ENCODE assay signal across 1 cellular context in the genomic region with DNA sequence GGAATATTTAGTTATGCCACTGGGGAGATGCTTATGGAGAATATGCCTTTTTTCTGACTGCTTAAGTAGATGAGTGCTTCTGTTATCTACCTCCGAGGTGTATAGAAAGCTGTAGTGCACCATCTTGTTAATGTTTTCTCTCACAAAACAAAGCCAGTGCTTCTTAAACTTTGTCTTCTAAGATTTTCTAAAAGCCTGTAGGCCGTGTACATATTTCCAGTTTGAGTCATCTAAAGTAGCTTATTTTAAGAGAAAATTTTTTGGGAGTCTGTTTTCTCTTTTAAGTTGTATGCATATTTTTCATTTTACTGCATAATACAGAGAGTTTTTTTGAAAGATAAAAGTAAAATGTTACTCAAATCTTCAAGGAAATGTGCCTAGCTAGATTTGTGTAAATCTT.
TF ChIP-seq lines count a peak whose summit lies in the region.

No MANE protein-coding gene starts in this region.

TF ChIP-seq in SK-N-SH treated with all-trans-retinoic acid at 6 μM for 48 hours, 23 proteins besides CTCF, POLR2A, EP300 and RAD21 (continued from another document):
- TF ChIP-seq BACH2 (CRISPR knock-in tag; IDR thresholded peaks at IDR 0.05; ENCODE audit: borderline replicate concordance) = no peak
- TF ChIP-seq ZNF8 (CRISPR knock-in tag; IDR thresholded peaks at IDR 0.05) = no peak
- no peak for TF ChIP-seq RARB (CRISPR knock-in tag; IDR thresholded peaks at IDR 0.05)
- TF ChIP-seq GLIS3 (CRISPR knock-in tag; IDR thresholded peaks at IDR 0.05) = no peak
- TF ChIP-seq ZFP3 (CRISPR knock-in tag; IDR thresholded peaks at IDR 0.05) = no peak
- no peak for TF ChIP-seq PPARA (CRISPR knock-in tag; IDR thresholded peaks at IDR 0.05; ENCODE audit: borderline replicate concordance)
- TF ChIP-seq ZFP30 (CRISPR knock-in tag; IDR thresholded peaks at IDR 0.05) = no peak
- TF ChIP-seq, protein P1, sequence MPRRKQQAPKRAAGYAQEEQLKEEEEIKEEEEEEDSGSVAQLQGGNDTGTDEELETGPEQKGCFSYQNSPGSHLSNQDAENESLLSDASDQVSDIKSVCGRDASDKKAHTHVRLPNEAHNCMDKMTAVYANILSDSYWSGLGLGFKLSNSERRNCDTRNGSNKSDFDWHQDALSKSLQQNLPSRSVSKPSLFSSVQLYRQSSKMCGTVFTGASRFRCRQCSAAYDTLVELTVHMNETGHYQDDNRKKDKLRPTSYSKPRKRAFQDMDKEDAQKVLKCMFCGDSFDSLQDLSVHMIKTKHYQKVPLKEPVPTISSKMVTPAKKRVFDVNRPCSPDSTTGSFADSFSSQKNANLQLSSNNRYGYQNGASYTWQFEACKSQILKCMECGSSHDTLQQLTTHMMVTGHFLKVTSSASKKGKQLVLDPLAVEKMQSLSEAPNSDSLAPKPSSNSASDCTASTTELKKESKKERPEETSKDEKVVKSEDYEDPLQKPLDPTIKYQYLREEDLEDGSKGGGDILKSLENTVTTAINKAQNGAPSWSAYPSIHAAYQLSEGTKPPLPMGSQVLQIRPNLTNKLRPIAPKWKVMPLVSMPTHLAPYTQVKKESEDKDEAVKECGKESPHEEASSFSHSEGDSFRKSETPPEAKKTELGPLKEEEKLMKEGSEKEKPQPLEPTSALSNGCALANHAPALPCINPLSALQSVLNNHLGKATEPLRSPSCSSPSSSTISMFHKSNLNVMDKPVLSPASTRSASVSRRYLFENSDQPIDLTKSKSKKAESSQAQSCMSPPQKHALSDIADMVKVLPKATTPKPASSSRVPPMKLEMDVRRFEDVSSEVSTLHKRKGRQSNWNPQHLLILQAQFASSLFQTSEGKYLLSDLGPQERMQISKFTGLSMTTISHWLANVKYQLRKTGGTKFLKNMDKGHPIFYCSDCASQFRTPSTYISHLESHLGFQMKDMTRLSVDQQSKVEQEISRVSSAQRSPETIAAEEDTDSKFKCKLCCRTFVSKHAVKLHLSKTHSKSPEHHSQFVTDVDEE (CRISPR knock-in tag; IDR thresholded peaks at IDR 0.05) = no peak
- TF ChIP-seq SNAI2 (CRISPR knock-in tag; IDR thresholded peaks at IDR 0.05) = no peak
- no peak for TF ChIP-seq TOX (CRISPR knock-in tag; IDR thresholded peaks at IDR 0.05; ENCODE audit: borderline replicate concordance)
- no peak for TF ChIP-seq ZNF565 (CRISPR knock-in tag; conservative IDR thresholded peaks at IDR 0.05; ENCODE audit: low read depth)
- TF ChIP-seq CSDC2 (CRISPR knock-in tag; IDR thresholded peaks at IDR 0.05) = no peak
